In the genomic region with DNA sequence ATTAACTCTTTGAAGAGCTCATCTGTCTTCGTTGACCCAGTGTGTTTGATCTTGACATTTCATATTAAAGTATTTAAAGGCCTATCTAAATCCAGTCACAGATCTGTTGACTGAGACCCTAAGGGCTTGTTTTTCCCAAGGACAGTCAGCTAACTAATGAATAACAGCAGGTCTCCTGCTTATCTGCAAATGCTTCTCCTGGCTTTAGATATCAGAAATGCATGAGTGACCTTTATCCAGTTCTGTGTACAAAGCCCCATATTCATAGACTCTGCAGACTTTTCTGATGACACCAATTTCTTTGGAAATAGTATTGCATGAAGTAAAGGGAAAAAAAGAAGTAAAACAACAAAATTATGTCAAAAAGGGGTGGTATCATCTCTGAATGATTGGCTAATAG, we compare ENCODE assay signal across 28 cellular contexts.
DNase-seq lines count a peak whose midpoint lies in the region; ATAC-seq, FAIRE-seq and TF ChIP-seq lines count a peak whose summit lies in the region.
"Had no signal": no experiment of that assay in that cellular context is flagged by ENCODE, and none has a peak within 500 bp of the region (broad histone marks: within the 10 kb centered on the region; RNA-seq: fewer than 3 reads in every experiment).

No MANE protein-coding gene starts in this region.

- H3K27ac ChIP-seq in cardiac muscle cell (peak overlapping the region; percentile 83), right cardiac atrium (ENCODE audit: low read length) (no peak overlapping the region), layer of hippocampus (ENCODE audit: low read depth, low read length) (peak overlapping the region; percentile 21), small intestine (ENCODE audit: low read depth in 1 of 2, low read length in 1 of 2) (no peak overlapping the region)
- H3K27ac ChIP-seq: brain microvascular endothelial cell, coronary artery, HL-60, neutrophil had no signal

- no peaks in the 10 kb centered on the region for H3K9me3 ChIP-seq in cardiac muscle cell (ENCODE audit: low read depth)
- H3K9me3 ChIP-seq in right cardiac atrium (ENCODE audit: control insufficient read depth, low read length) = no peaks in the 10 kb centered on the region
- H3K9me3 ChIP-seq in small intestine (ENCODE audit: control insufficient read depth, low read depth) = no peaks in the 10 kb centered on the region
- H3K9me3 ChIP-seq: Caco-2, neutrophil had no signal

- TF ChIP-seq CTCF in cardiac muscle cell (IDR thresholded peaks at IDR 0.05; ENCODE audit: low read depth, low read length) = no peak

- WGBS in right cardiac atrium = 43% methylated on average over 1 of the region's 1 CpG
- WGBS in small intestine, 3 donors = 5 to 45% (median 25%) methylated on average over 1 of the region's 1 CpG

- peaks cover 20% of the 10 kb centered on the region for H3K36me3 ChIP-seq in cardiac muscle cell
- peaks cover 5% of the 10 kb centered on the region in 2 donors for H3K36me3 ChIP-seq in small intestine (ENCODE audit: control insufficient read depth in 2 of 2, insufficient read depth in 2 of 2, low read length in 2 of 2)

- no peak for ATAC-seq in right cardiac atrium
- no peak for ATAC-seq in SK-N-SH treated with all-trans-retinoic acid at 6 μM for 48 hours
- ATAC-seq in GM19452 (IDR thresholded peaks at IDR 0.05; ENCODE audit: unreplicated experiment) = no peak
- ATAC-seq in GM19023 (IDR thresholded peaks at IDR 0.05; ENCODE audit: unreplicated experiment) = no peak
- ATAC-seq: PC-3, T-cell had no signal

- no peak for FAIRE-seq in small intestine (lab: Jason Lieb, UNC)
- FAIRE-seq: kidney, TTC549 had no signal

- H3K4me3 ChIP-seq in cardiac muscle cell (no peak overlapping the region), right cardiac atrium (ENCODE audit: low read length) (no peak overlapping the region), small intestine (ENCODE audit: low read depth in 1 of 2, low read length in 2 of 2) (no peak overlapping the region)
- H3K4me3 ChIP-seq: coronary artery, smooth muscle cell had no signal

- no peaks in the 10 kb centered on the region for H3K27me3 ChIP-seq in cardiac muscle cell
- H3K27me3 ChIP-seq in right cardiac atrium (ENCODE audit: control insufficient read depth, insufficient read depth) = no peaks in the 10 kb centered on the region
- H3K27me3 ChIP-seq in layer of hippocampus (ENCODE audit: control insufficient read depth, insufficient read depth, low read length) = no peaks in the 10 kb centered on the region
- H3K27me3 ChIP-seq in small intestine (ENCODE audit: control insufficient read depth in 2 of 2, insufficient read depth in 2 of 2, low read length in 2 of 2) = no peaks in the 10 kb centered on the region
- H3K27me3 ChIP-seq: brain microvascular endothelial cell, neutrophil had no signal

- intact Hi-C loops in right cardiac atrium (cut with DNase I) = no loop called here

- DNase-seq in cardiac muscle cell (ENCODE audit: low read depth in 1 of 2, low spot score in 1 of 2) (no peak), right cardiac atrium (no peak), small intestine (peak; percentile 22), SIG-M5 treated with dmso at 0.1 percent for 504 hours (lab: John Stamatoyannopoulos, UW; ENCODE audit: unreplicated experiment) (no peak)
- DNase-seq: activated CD4-positive, alpha-beta T cell treated with anti-CD3 and anti-CD28 coated beads for 1 hour; activated T-cell treated with anti-CD3 and anti-CD28 coated beads, Interleukin-2, amount 50 U/mL, for 1 hour; brain microvascular endothelial cell; Caco-2; DMS79 treated with DMSO at 0.1 percent for 48 hours; H7; kidney; mammary epithelial cell; NCI-H1048; NCI-H187 treated with DMSO at 0.1 percent for 48 hours; NCI-H226; NCI-H774; PC-3; SHP77 treated with DMSO at 0.1 percent for 48 hours; T-cell had no signal

- H3K4me1 ChIP-seq in cardiac muscle cell (ENCODE audit: low read depth) = peaks cover 45% of the 10 kb centered on the region
- no peaks in the 10 kb centered on the region for H3K4me1 ChIP-seq in right cardiac atrium (ENCODE audit: control insufficient read depth, insufficient read depth, low read length)
- H3K4me1 ChIP-seq in small intestine (ENCODE audit: control insufficient read depth in 2 of 2, insufficient read depth in 1 of 2, low read depth in 1 of 2, low read length in 1 of 2) = no peaks in the 10 kb centered on the region

TF ChIP-seq in SK-N-SH treated with all-trans-retinoic acid at 6 μM for 48 hours, 23 proteins besides CTCF, POLR2A, EP300 and RAD21 (continues in another document):
- TF ChIP-seq GLIS3 (CRISPR knock-in tag; IDR thresholded peaks at IDR 0.05) = no peak
- no peak for TF ChIP-seq ZFP3 (CRISPR knock-in tag; IDR thresholded peaks at IDR 0.05)
- no peak for TF ChIP-seq ARNTL (CRISPR knock-in tag; IDR thresholded peaks at IDR 0.05; ENCODE audit: borderline replicate concordance, low read depth)
- TF ChIP-seq BACH2 (CRISPR knock-in tag; IDR thresholded peaks at IDR 0.05; ENCODE audit: borderline replicate concordance) = no peak
- TF ChIP-seq CSDC2 (CRISPR knock-in tag; IDR thresholded peaks at IDR 0.05) = no peak
- TF ChIP-seq TCF4 (CRISPR knock-in tag; IDR thresholded peaks at IDR 0.05; ENCODE audit: borderline replicate concordance) = peak; percentile 97
- TF ChIP-seq, protein P1, sequence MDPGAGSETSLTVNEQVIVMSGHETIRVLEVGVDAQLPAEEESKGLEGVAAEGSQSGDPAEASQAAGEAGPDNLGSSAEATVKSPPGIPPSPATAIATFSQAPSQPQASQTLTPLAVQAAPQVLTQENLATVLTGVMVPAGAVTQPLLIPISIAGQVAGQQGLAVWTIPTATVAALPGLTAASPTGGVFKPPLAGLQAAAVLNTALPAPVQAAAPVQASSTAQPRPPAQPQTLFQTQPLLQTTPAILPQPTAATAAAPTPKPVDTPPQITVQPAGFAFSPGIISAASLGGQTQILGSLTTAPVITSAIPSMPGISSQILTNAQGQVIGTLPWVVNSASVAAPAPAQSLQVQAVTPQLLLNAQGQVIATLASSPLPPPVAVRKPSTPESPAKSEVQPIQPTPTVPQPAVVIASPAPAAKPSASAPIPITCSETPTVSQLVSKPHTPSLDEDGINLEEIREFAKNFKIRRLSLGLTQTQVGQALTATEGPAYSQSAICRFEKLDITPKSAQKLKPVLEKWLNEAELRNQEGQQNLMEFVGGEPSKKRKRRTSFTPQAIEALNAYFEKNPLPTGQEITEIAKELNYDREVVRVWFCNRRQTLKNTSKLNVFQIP (CRISPR knock-in tag; IDR thresholded peaks at IDR 0.05; ENCODE audit: borderline replicate concordance, low read depth) = no peak
- TF ChIP-seq, protein P2, sequence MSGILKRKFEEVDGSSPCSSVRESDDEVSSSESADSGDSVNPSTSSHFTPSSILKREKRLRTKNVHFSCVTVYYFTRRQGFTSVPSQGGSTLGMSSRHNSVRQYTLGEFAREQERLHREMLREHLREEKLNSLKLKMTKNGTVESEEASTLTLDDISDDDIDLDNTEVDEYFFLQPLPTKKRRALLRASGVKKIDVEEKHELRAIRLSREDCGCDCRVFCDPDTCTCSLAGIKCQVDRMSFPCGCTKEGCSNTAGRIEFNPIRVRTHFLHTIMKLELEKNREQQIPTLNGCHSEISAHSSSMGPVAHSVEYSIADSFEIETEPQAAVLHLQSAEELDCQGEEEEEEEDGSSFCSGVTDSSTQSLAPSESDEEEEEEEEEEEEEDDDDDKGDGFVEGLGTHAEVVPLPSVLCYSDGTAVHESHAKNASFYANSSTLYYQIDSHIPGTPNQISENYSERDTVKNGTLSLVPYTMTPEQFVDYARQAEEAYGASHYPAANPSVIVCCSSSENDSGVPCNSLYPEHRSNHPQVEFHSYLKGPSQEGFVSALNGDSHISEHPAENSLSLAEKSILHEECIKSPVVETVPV (CRISPR knock-in tag; IDR thresholded peaks at IDR 0.05) = 0 out of 2 replicates have a peak, but pooled peaks have one; percentile 17
- no peak for TF ChIP-seq PPARA (CRISPR knock-in tag; IDR thresholded peaks at IDR 0.05; ENCODE audit: borderline replicate concordance)
- TF ChIP-seq, protein P3, sequence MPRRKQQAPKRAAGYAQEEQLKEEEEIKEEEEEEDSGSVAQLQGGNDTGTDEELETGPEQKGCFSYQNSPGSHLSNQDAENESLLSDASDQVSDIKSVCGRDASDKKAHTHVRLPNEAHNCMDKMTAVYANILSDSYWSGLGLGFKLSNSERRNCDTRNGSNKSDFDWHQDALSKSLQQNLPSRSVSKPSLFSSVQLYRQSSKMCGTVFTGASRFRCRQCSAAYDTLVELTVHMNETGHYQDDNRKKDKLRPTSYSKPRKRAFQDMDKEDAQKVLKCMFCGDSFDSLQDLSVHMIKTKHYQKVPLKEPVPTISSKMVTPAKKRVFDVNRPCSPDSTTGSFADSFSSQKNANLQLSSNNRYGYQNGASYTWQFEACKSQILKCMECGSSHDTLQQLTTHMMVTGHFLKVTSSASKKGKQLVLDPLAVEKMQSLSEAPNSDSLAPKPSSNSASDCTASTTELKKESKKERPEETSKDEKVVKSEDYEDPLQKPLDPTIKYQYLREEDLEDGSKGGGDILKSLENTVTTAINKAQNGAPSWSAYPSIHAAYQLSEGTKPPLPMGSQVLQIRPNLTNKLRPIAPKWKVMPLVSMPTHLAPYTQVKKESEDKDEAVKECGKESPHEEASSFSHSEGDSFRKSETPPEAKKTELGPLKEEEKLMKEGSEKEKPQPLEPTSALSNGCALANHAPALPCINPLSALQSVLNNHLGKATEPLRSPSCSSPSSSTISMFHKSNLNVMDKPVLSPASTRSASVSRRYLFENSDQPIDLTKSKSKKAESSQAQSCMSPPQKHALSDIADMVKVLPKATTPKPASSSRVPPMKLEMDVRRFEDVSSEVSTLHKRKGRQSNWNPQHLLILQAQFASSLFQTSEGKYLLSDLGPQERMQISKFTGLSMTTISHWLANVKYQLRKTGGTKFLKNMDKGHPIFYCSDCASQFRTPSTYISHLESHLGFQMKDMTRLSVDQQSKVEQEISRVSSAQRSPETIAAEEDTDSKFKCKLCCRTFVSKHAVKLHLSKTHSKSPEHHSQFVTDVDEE (CRISPR knock-in tag; IDR thresholded peaks at IDR 0.05) = peak; percentile 89
- TF ChIP-seq, protein P4, sequence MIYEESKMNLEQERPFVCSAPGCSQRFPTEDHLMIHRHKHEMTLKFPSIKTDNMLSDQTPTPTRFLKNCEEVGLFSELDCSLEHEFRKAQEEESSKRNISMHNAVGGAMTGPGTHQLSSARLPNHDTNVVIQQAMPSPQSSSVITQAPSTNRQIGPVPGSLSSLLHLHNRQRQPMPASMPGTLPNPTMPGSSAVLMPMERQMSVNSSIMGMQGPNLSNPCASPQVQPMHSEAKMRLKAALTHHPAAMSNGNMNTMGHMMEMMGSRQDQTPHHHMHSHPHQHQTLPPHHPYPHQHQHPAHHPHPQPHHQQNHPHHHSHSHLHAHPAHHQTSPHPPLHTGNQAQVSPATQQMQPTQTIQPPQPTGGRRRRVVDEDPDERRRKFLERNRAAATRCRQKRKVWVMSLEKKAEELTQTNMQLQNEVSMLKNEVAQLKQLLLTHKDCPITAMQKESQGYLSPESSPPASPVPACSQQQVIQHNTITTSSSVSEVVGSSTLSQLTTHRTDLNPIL (CRISPR knock-in tag; IDR thresholded peaks at IDR 0.05; ENCODE audit: low read depth) = no peak

Comparison
In these comparisons a context has a peak if more than half of its experiments do, and no peak if none do; other contexts are left out.
1. H3K27ac ChIP-seq: peak in cardiac muscle cell (single experiment) and layer of hippocampus (single experiment); none in right cardiac atrium (single experiment) and small intestine (0 of 2).